7 cellular contexts compared by ENCODE assay signal in the genomic region with DNA sequence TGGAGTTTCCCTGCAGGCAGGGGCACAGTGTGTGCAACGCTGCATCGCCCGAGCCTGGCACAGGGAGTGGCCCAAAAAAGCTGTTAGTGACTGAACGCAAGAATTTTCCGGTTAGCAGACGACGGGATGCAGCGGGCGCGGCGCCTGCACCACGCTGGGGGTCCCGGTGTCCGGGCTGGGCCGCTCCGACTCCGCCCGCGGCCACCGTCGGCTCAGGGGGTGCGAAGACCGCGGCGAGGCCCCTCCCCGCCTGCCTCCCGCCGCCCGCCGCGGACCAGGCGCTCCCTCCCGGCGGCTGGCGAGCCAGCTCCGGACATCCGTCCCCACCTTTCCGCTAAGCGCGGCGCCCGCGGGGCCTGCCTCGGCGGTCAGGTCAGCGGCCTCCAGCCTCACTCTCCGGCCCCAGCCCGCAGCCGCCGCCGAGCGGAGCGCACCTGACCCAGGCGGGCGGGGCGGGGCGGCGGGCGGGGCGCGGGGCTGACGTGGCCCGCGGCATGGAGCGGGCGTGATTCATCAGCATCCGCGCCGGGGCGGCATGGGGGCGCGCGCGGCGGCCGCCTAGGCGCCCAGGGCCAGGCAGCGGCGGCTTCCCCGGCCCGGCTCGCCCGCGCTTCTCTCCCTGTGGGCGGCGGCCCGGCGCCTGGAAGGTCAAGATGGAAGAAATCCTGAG. TPM values are rescaled to one million over a fixed set of nuclear protein-coding genes. Genes with fewer than 3 reads are reported as not detected.
DNase-seq lines count a peak whose midpoint lies in the region; ATAC-seq and TF ChIP-seq lines count a peak whose summit lies in the region.

Gene ARFGEF3, plus strand, starts transcription at position 506 of the 670 bp plus-strand sequence. Its CDS starts 148 bp downstream, at position 654.

- peaks cover 13 to 14% of the 10 kb centered on the region in 2 donors for H3K4me1 Mint-ChIP-seq in natural killer cell
- peaks cover 15% of the 10 kb centered on the region for H3K4me1 Mint-ChIP-seq in stimulated activated naive CD8-positive, alpha-beta T cell treated with anti-CD3 and anti-CD28 coated beads, Interleukin-15, amount 100 ng/mL, for 72 hours

- H3K4me3 ChIP-seq in fibroblast of mammary gland (ENCODE audit: control insufficient read depth, low read depth, low read length), result peak within 1 kb of the TSS; percentile 42

- no peak for TF ChIP-seq POLR2A in GM18505 (IDR thresholded peaks at IDR 0.05; ENCODE audit: borderline replicate concordance, extremely low read depth, insufficient read depth, insufficient read length)

- H3K27ac Mint-ChIP-seq in natural killer cell, result peak within 1 kb of the TSS in 1 of 2 donors; percentile 47
- H3K27ac Mint-ChIP-seq in stimulated activated naive CD8-positive, alpha-beta T cell treated with anti-CD3 and anti-CD28 coated beads, Interleukin-15, amount 100 ng/mL, for 72 hours, result peak within 1 kb of the TSS in 1 of 2 donors; percentile 13

- TF ChIP-seq CTCF in fibroblast of mammary gland (conservative IDR thresholded peaks at IDR 0.05; ENCODE audit: control insufficient read depth, insufficient read depth, low read depth, low read length) (no peak), natural killer cell (IDR thresholded peaks at IDR 0.05) (no peak)

- intact Hi-C loops in natural killer cell (cut with micrococcal nuclease), result no loop called here

- H3K9me3 Mint-ChIP-seq in natural killer cell, result no peaks in the 10 kb centered on the region
- no peaks in the 10 kb centered on the region for H3K9me3 Mint-ChIP-seq in stimulated activated naive CD8-positive, alpha-beta T cell treated with anti-CD3 and anti-CD28 coated beads, Interleukin-15, amount 100 ng/mL, for 72 hours

- peak within 1 kb of the TSS; percentile 69 for H3K4me3 Mint-ChIP-seq in natural killer cell
- H3K4me3 Mint-ChIP-seq in stimulated activated naive CD8-positive, alpha-beta T cell treated with anti-CD3 and anti-CD28 coated beads, Interleukin-15, amount 100 ng/mL, for 72 hours, result peak within 1 kb of the TSS; percentile 74 to 77

- peak; percentile 48 for DNase-seq in NCI-H748 treated with DMSO at 0.1 percent for 48 hours (lab: John Stamatoyannopoulos, UW)
- peak; percentile 29 for DNase-seq in activated T-helper 1 cell treated with Interleukin-2 at 50 U/mL for 16 hours (ENCODE audit: low read depth)
- peak; percentile 14 for DNase-seq in fibroblast of mammary gland (ENCODE audit: low read depth)
- DNase-seq in natural killer cell, result peak; percentile 43
- DNase-seq in stimulated activated naive CD8-positive, alpha-beta T cell treated with anti-CD3 and anti-CD28 coated beads, Interleukin-15, amount 100 ng/mL, for 72 hours, result peak; percentile 44 to 61

- ATAC-seq in GM18505 (IDR thresholded peaks at IDR 0.05; ENCODE audit: unreplicated experiment) (peak; percentile 73), HG02840 (IDR thresholded peaks at IDR 0.05; ENCODE audit: low FRiP score, unreplicated experiment) (peak; percentile 70), natural killer cell (peak; percentile 74 to 89 (median 83))
- ATAC-seq in stimulated activated naive CD8-positive, alpha-beta T cell treated with anti-CD3 and anti-CD28 coated beads, Interleukin-15, amount 100 ng/mL, for 72 hours, result peak; percentile 94

- no peaks in the 10 kb centered on the region for H3K36me3 Mint-ChIP-seq in natural killer cell

- peaks cover 29 to 44% of the 10 kb centered on the region in 2 donors for H3K27me3 Mint-ChIP-seq in natural killer cell (ENCODE audit: low read depth in 2 of 2)
- peaks cover 75% of the 10 kb centered on the region for H3K27me3 Mint-ChIP-seq in stimulated activated naive CD8-positive, alpha-beta T cell treated with anti-CD3 and anti-CD28 coated beads, Interleukin-15, amount 100 ng/mL, for 72 hours

RNA-seq across cellular contexts. Expression of gene ARFGEF3, which starts in this region (rescaled TPM):
- total RNA-seq in natural killer cell, result under 1 TPM in 2 of 3 donors, not detected in 1; 0.05 to 0.09 TPM

Comparison
In these comparisons a context has a peak if more than half of its experiments do, and no peak if none do; other contexts are left out.
1. Peak in every context shown above with its lines: DNase-seq, ATAC-seq and H3K4me3 ChIP-seq.
2. Peak in DNase-seq and ATAC-seq in natural killer cell; RNA of the gene not detected or under 1 TPM.